15 cellular contexts compared by ENCODE assay signal in the genomic region with DNA sequence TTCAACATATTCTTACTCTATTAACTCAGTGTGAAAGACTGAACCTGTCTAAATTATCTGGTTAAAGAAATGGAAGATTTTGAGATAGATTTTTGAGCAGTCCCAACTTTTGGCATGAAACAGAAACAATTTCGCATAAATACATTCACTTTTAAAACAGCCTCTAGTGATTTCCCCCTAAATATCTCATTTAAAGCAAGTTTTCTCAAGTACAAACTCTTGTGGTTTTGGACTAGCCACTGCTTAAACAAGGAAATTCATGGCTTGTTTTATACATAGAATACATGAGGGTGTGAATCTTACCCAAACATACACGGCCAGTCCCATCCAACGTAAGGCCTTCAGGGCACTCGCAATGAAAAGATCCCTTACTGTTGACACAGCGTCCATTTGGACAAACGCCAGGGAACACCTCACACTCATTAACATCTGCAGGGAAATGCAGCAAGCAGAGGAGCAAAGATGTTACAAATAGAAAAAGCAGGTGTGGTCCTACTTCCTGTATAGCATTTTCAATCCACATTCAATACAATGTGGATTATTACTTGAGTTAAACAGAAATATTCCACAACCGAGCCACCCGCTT.
A peak's percentile ranks its signal among the peaks of the same experiment; 100 is the strongest.
DNase-seq lines count a peak whose midpoint lies in the region; ATAC-seq and TF ChIP-seq lines count a peak whose summit lies in the region.
"Had no signal": no experiment of that assay in that cellular context is flagged by ENCODE, and none has a peak within 500 bp of the region (broad histone marks: within the 10 kb centered on the region; RNA-seq: fewer than 3 reads in every experiment).

No MANE protein-coding gene starts in this region.

- DNase-seq in H4 (ENCODE audit: low spot score), result peak; percentile 31
- DNase-seq in NCI-H1930 (lab: John Stamatoyannopoulos, UW), result peak; percentile 14 to 17
- peak; percentile 84 for DNase-seq in SW480 (ENCODE audit: low spot score)
- no peak for DNase-seq in mesothelial cell of epicardium (ENCODE audit: low spot score in 2 of 2, unreplicated experiment in 2 of 2)
- DNase-seq: activated CD4-positive, alpha-beta T cell treated with anti-CD3 and anti-CD28 coated beads, Interleukin-2, amount 50 U/mL, for 4 hours; CD8-positive, alpha-beta memory T cell; dorsolateral prefrontal cortex; NCI-H446 treated with DMSO at 0.1 percent for 48 hours; upper lobe of right lung had no signal

- no peaks in the 10 kb centered on the region for H3K9me3 Mint-ChIP-seq in mesothelial cell of epicardium
- H3K9me3 Mint-ChIP-seq: activated naive CD4-positive, alpha-beta T cell treated with anti-CD3 and anti-CD28 coated beads, Interleukin-2, amount 50 U/mL, for 24 hours had no signal

- peaks cover 24% of the 10 kb centered on the region for H3K4me1 Mint-ChIP-seq in mesothelial cell of epicardium
- H3K4me1 Mint-ChIP-seq: activated naive CD4-positive, alpha-beta T cell treated with anti-CD3 and anti-CD28 coated beads, Interleukin-2, amount 50 U/mL, for 24 hours; CD8-positive, alpha-beta memory T cell had no signal

- no peak for TF ChIP-seq CTCF in mesothelial cell of epicardium (IDR thresholded peaks at IDR 0.05; ENCODE audit: unreplicated experiment)

- ATAC-seq in HG03108 (IDR thresholded peaks at IDR 0.05; ENCODE audit: unreplicated experiment) (no peak), HG03565 (IDR thresholded peaks at IDR 0.05; ENCODE audit: unreplicated experiment) (no peak), HG03469 (IDR thresholded peaks at IDR 0.05; ENCODE audit: unreplicated experiment) (no peak), HG02588 (IDR thresholded peaks at IDR 0.05; ENCODE audit: unreplicated experiment) (no peak)
- ATAC-seq: GM12878, upper lobe of right lung had no signal

- peaks cover 30% of the 10 kb centered on the region for H3K36me3 Mint-ChIP-seq in mesothelial cell of epicardium
- H3K36me3 Mint-ChIP-seq: activated naive CD4-positive, alpha-beta T cell treated with anti-CD3 and anti-CD28 coated beads, Interleukin-2, amount 50 U/mL, for 24 hours; CD8-positive, alpha-beta memory T cell had no signal

- H3K4me3 Mint-ChIP-seq in mesothelial cell of epicardium, result no peak overlapping the region
- H3K4me3 Mint-ChIP-seq: activated naive CD4-positive, alpha-beta T cell treated with anti-CD3 and anti-CD28 coated beads, Interleukin-2, amount 50 U/mL, for 24 hours; CD8-positive, alpha-beta memory T cell had no signal

- no peaks in the 10 kb centered on the region for H3K27me3 Mint-ChIP-seq in mesothelial cell of epicardium (ENCODE audit: low read depth)
- H3K27me3 Mint-ChIP-seq: activated naive CD4-positive, alpha-beta T cell treated with anti-CD3 and anti-CD28 coated beads, Interleukin-2, amount 50 U/mL, for 24 hours had no signal

- peak overlapping the region; percentile 40 for H3K27ac Mint-ChIP-seq in mesothelial cell of epicardium
- H3K27ac Mint-ChIP-seq: activated naive CD4-positive, alpha-beta T cell treated with anti-CD3 and anti-CD28 coated beads, Interleukin-2, amount 50 U/mL, for 24 hours; CD8-positive, alpha-beta memory T cell had no signal

Comparison
In these comparisons a context has a peak if more than half of its experiments do, and no peak if none do; other contexts are left out.
1. DNase-seq: peak in H4 (single experiment), NCI-H1930 (2 of 2) and SW480 (single experiment); none in mesothelial cell of epicardium (0 of 2).